Comparison of ENCODE assay signal across 13 cellular contexts in the genomic region with DNA sequence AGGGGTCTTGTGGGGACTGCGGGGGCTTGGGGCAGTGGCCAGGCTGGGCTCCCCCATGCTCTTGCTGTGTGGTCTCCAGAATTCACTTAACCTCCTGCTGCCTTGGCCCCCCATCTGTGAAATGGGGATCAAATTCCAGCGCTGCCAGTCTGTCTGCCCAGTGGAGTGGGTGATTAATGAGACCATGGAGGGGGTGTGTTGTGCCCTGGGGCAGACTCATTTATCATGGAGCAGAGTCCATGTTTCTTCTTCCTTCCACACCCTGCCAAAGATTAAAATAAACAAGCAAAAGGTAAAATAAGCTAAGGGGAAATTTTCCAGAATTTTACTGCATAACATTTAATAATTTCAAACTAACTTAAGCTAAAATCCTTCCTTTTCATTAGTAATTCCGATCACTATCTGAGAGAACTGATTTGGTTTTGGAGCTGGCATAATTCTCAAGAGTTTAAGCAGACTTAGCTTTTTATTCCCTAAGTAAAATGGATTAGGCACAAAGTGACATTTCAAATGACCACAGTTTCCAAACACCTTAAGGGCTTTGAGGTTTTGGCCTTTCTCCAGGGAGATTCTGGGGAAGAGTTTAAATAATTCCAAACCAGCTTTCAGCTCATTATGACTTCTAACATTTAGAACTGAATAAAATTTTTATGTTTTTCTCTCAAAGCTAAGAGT.
"Had no signal": no experiment of that assay in that cellular context is flagged by ENCODE, and none has a peak within 500 bp of the region (broad histone marks: within the 10 kb centered on the region; RNA-seq: fewer than 3 reads in every experiment).

No MANE protein-coding gene starts in this region.

- H3K36me3 ChIP-seq: adrenal gland, thoracic aorta had no signal

- ATAC-seq: activated CD8-positive, alpha-beta T cell treated with anti-CD3 and anti-CD28 coated beads, Interleukin-2, amount 10 ng/mL, durations not matched to agents 7 days and 5 days; stimulated activated naive CD8-positive, alpha-beta T cell treated with anti-CD3 and anti-CD28 coated beads, Interleukin-15, amount 100 ng/mL, for 72 hours had no signal

- H3K4me1 ChIP-seq: adrenal gland had no signal

- H3K9me3 ChIP-seq: adrenal gland, thoracic aorta had no signal

- H3K27me3 ChIP-seq: adrenal gland had no signal

- H3K4me3 ChIP-seq: adrenal gland, thoracic aorta had no signal

- H3K27ac ChIP-seq: adrenal gland, thoracic aorta had no signal

- DNase-seq: activated CD4-positive, alpha-beta T cell treated with anti-CD3 and anti-CD28 coated beads for 4 hours; activated CD8-positive, alpha-beta T cell treated with anti-CD3 and anti-CD28 coated beads, Interleukin-2, amount 10 ng/mL, durations not matched to agents 7 days and 5 days; activated naive CD4-positive, alpha-beta T cell treated with Interleukin-2 at 50 U/mL for 16 hours; adrenal gland; endodermal cell; foreskin melanocyte; head of caudate nucleus; left ventricle myocardium superior; mesendoderm; stimulated activated CD4-positive, alpha-beta T cell treated with anti-CD3 and anti-CD28 coated beads, Interleukin-4, amount 100 ng/mL, for 4 hours; stimulated activated naive CD8-positive, alpha-beta T cell treated with anti-CD3 and anti-CD28 coated beads, Interleukin-15, amount 100 ng/mL, for 72 hours; T-helper 1 cell had no signal
